ENCODE assay signal across 8 cellular contexts in the genomic region with DNA sequence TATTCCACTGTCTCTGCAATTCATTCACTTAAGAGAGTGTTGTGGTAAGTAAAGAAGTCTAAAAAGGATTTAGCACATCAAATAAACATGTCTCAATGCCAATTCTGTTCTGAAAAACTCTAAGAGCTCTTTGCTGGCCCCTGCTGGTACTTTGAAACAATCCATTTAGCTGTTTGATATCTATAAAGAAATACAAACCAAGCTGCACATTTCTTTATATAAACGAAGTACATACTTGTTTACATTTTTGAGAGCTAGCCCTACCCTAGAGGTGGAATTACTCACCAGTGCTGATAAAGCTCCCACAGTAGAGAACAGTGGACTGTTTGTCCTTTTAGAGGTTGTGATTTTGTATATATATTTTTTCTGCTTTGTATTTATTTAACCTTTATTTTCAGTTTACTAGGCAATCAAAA.
DNase-seq lines count a peak whose midpoint lies in the region; ATAC-seq and TF ChIP-seq lines count a peak whose summit lies in the region.

No MANE protein-coding gene starts in this region.

- TF ChIP-seq CTCF in GM12873 (IDR thresholded peaks at IDR 0.05; ENCODE audit: insufficient read depth, low read depth, low read length, missing control alignments) = peak; percentile 50
- TF ChIP-seq CTCF in mucosa of descending colon (IDR thresholded peaks at IDR 0.05) = no peak

- no peaks in the 10 kb centered on the region for H3K4me1 Mint-ChIP-seq in stimulated activated naive B cell treated with anti-CD40 and anti-IgM and Interleukin-4, amounts not matched to agents 10 μg/mL and 1 μg/mL and 100 μg/mL, for 72 hours

- no peaks in the 10 kb centered on the region for H3K9me3 Mint-ChIP-seq in stimulated activated naive B cell treated with anti-CD40 and anti-IgM and Interleukin-4, amounts not matched to agents 10 μg/mL and 1 μg/mL and 100 μg/mL, for 72 hours

- no peaks in the 10 kb centered on the region for H3K4me1 ChIP-seq in mucosa of descending colon (ENCODE audit: low read depth)

- intact Hi-C loops in mucosa of descending colon (cut with DNase I, micrococcal nuclease) = no loop called here

- peak; percentile 75 for ATAC-seq in mucosa of descending colon
- ATAC-seq in GM21576 (IDR thresholded peaks at IDR 0.05; ENCODE audit: unreplicated experiment) = no peak
- ATAC-seq in stimulated activated naive B cell treated with anti-CD40 and anti-IgM and Interleukin-4, amounts not matched to agents 10 μg/mL and 1 μg/mL and 100 μg/mL, for 72 hours (replicated peaks) = no peak

- peak; percentile 56 for DNase-seq in AG08395 (ENCODE audit: low spot score)
- peak; percentile 26 for DNase-seq in NCI-H82 treated with DMSO at 0.1 percent for 48 hours (lab: John Stamatoyannopoulos, UW; ENCODE audit: unreplicated experiment)
- peak; percentile 80 for DNase-seq in dermis blood vessel endothelial cell
- DNase-seq in mucosa of descending colon = peak in 1 of 3 donors; percentile 42
- no peak for DNase-seq in KG1 (lab: John Stamatoyannopoulos, UW)
- no peak for DNase-seq in stimulated activated naive B cell treated with anti-CD40 and anti-IgM and Interleukin-4, amounts not matched to agents 10 μg/mL and 1 μg/mL and 100 μg/mL, for 72 hours

- no peaks in the 10 kb centered on the region for H3K36me3 ChIP-seq in mucosa of descending colon (ENCODE audit: low read depth)

- no peaks in the 10 kb centered on the region for H3K36me3 Mint-ChIP-seq in stimulated activated naive B cell treated with anti-CD40 and anti-IgM and Interleukin-4, amounts not matched to agents 10 μg/mL and 1 μg/mL and 100 μg/mL, for 72 hours

- no peaks in the 10 kb centered on the region for H3K9me3 ChIP-seq in mucosa of descending colon

- no peak overlapping the region for H3K27ac Mint-ChIP-seq in stimulated activated naive B cell treated with anti-CD40 and anti-IgM and Interleukin-4, amounts not matched to agents 10 μg/mL and 1 μg/mL and 100 μg/mL, for 72 hours

- H3K4me3 ChIP-seq in mucosa of descending colon = no peak overlapping the region

- H3K27me3 Mint-ChIP-seq in stimulated activated naive B cell treated with anti-CD40 and anti-IgM and Interleukin-4, amounts not matched to agents 10 μg/mL and 1 μg/mL and 100 μg/mL, for 72 hours = no peaks in the 10 kb centered on the region

- no peak overlapping the region for H3K4me3 Mint-ChIP-seq in stimulated activated naive B cell treated with anti-CD40 and anti-IgM and Interleukin-4, amounts not matched to agents 10 μg/mL and 1 μg/mL and 100 μg/mL, for 72 hours

Comparison
In these comparisons a context has a peak if more than half of its experiments do, and no peak if none do; other contexts are left out.
1. DNase-seq: peak in AG08395 (single experiment), NCI-H82 treated with DMSO at 0.1 percent for 48 hours (single experiment) and dermis blood vessel endothelial cell (single experiment); none in KG1 (single experiment) and stimulated activated naive B cell treated with anti-CD40 and anti-IgM and Interleukin-4, amounts not matched to agents 10 μg/mL and 1 μg/mL and 100 μg/mL, for 72 hours (single experiment).